ENCODE assay signal across 23 cellular contexts in genomic region chr12:3148366-3149000, GRCh38.
A peak's percentile ranks its signal among the peaks of the same experiment; 100 is the strongest.
DNase-seq lines count a peak whose midpoint lies in the region; ATAC-seq and TF ChIP-seq lines count a peak whose summit lies in the region.
"Had no signal": no experiment of that assay in that cellular context is flagged by ENCODE, and none has a peak within 500 bp of the region (broad histone marks: within the 10 kb centered on the region; RNA-seq: fewer than 3 reads in every experiment).

No MANE protein-coding gene starts in this region.

- H4K20me1 ChIP-seq in osteoblast (ENCODE audit: insufficient read depth, low read length) = peaks cover 28% of the 10 kb centered on the region

- 41 to 42% methylated on average over 16 of the region's 16 CpGs for WGBS in heart right ventricle, 2 donors
- WGBS in upper lobe of left lung, 2 donors = 72 to 78% methylated on average over 9 to 13 of the region's 16 CpGs

- H3K36me3 ChIP-seq in SJCRH30 = no peaks in the 10 kb centered on the region
- H3K36me3 ChIP-seq in heart right ventricle = no peaks in the 10 kb centered on the region
- no peaks in the 10 kb centered on the region for H3K36me3 ChIP-seq in osteoblast (ENCODE audit: insufficient read depth, low read length)
- no peaks in the 10 kb centered on the region for H3K36me3 ChIP-seq in upper lobe of left lung

- peak in 7 of 8 donors; percentile 8 to 53 (median 43) for ATAC-seq in heart right ventricle
- ATAC-seq in upper lobe of left lung (ENCODE audit: low FRiP score in 2 of 2) = peak; percentile 33 to 35
- ATAC-seq in HG03175 (IDR thresholded peaks at IDR 0.05; ENCODE audit: unreplicated experiment) = no peak
- ATAC-seq in GM18520 (IDR thresholded peaks at IDR 0.05; ENCODE audit: unreplicated experiment) = no peak
- ATAC-seq: activated T-cell treated with anti-CD3 and anti-CD28 coated beads, Interleukin-2, amount 50 U/mL, for 72 hours; SK-N-SH treated with all-trans-retinoic acid at 6 μM for 48 hours had no signal

- no peak for TF ChIP-seq EP300 in upper lobe of left lung (IDR thresholded peaks at IDR 0.05)

- no peaks in the 10 kb centered on the region for H3K27me3 ChIP-seq in SJCRH30
- no peaks in the 10 kb centered on the region for H3K27me3 ChIP-seq in heart right ventricle
- peaks cover 7% of the 10 kb centered on the region for H3K27me3 ChIP-seq in osteoblast (ENCODE audit: insufficient read depth, low read length)
- H3K27me3 ChIP-seq in upper lobe of left lung = no peaks in the 10 kb centered on the region

- peak; percentile 98 to 99 for DNase-seq in SJCRH30
- peak; percentile 63 to 66 for DNase-seq in heart right ventricle
- peak; percentile 57 for DNase-seq in osteoblast (ENCODE audit: insufficient read length, low spot score, missing footprints)
- DNase-seq in upper lobe of left lung = peak in 1 of 2 donors; percentile 56
- no peak for DNase-seq in NCI-H774 (lab: John Stamatoyannopoulos, UW)
- DNase-seq: activated CD4-positive, alpha-beta T cell treated with anti-CD3 and anti-CD28 coated beads for 48 hours; activated naive CD4-positive, alpha-beta T cell treated with Interleukin-2 at 50 U/mL for 16 hours; activated T-cell treated with anti-CD3 and anti-CD28 coated beads, Interleukin-2, amount 50 U/mL, for 72 hours; C1 segment of cervical spinal cord; cortex of kidney; DMS79 treated with DMSO at 0.1 percent for 48 hours; GM23248; kidney glomerular epithelial cell; naive B cell; NCI-H1436; NCI-H510A treated with DMSO at 0.1 percent for 48 hours; RPMI8226; stimulated activated CD8-positive, alpha-beta memory T cell treated with anti-CD3 and anti-CD28 coated beads, Interleukin-4, amount 100 ng/mL, for 48 hours had no signal

- no peak overlapping the region for H3K4me2 ChIP-seq in osteoblast (ENCODE audit: insufficient read depth, low read length)
- H3K4me2 ChIP-seq: KMS-11 had no signal

- H2AFZ ChIP-seq in osteoblast (ENCODE audit: low read length) = no peak overlapping the region
- H2AFZ ChIP-seq: GM23248 had no signal

- TF ChIP-seq POLR2A in upper lobe of left lung (IDR thresholded peaks at IDR 0.05) = no peak

- H3K4me1 ChIP-seq in SJCRH30 (peaks cover 69% of the 10 kb centered on the region), heart right ventricle (peaks cover 46 to 86% (median 72%) of the 10 kb centered on the region in 9 donors), osteoblast (ENCODE audit: insufficient read depth, low read length) (peaks cover 22% of the 10 kb centered on the region), upper lobe of left lung (peaks cover 44 to 70% (median 66%) of the 10 kb centered on the region in 4 donors)

- intact Hi-C loops in heart right ventricle (cut with DNase I) = no loop called here

- H3K9me3 ChIP-seq in SJCRH30 (replicated peaks) (no peaks in the 10 kb centered on the region), heart right ventricle (peaks cover 0 to 4% (median 0%) of the 10 kb centered on the region in 11 donors), osteoblast (ENCODE audit: low read depth, low read length) (no peaks in the 10 kb centered on the region), upper lobe of left lung (no peaks in the 10 kb centered on the region)

- H3K79me2 ChIP-seq in osteoblast (ENCODE audit: insufficient read depth, low read length) = no peaks in the 10 kb centered on the region

- H3K27ac ChIP-seq in SJCRH30 (peak overlapping the region; percentile 96), heart right ventricle (peak overlapping the region in 2 of 10 donors; percentile 11 to 34), osteoblast (ENCODE audit: low read depth, low read length) (no peak overlapping the region), upper lobe of left lung (peak overlapping the region in 1 of 4 donors; percentile 67)
- H3K27ac ChIP-seq: GM23248, KMS-11, VCaP had no signal

- TF ChIP-seq CTCF in heart right ventricle (IDR thresholded peaks at IDR 0.05) (no peak), osteoblast (IDR thresholded peaks at IDR 0.05; ENCODE audit: extremely low read depth, low read depth, low read length) (no peak), upper lobe of left lung (IDR thresholded peaks at IDR 0.05) (no peak)

- peak overlapping the region; percentile 7; the same call in 1 of the 2 replicates for H3K4me3 ChIP-seq in SJCRH30
- H3K4me3 ChIP-seq in heart right ventricle = no peak overlapping the region
- H3K4me3 ChIP-seq in osteoblast (ENCODE audit: insufficient read depth, low read length) = no peak overlapping the region
- no peak overlapping the region for H3K4me3 ChIP-seq in upper lobe of left lung
- H3K4me3 ChIP-seq: GM23248 had no signal

Comparison
In these comparisons a context has a peak if more than half of its experiments do, and no peak if none do; other contexts are left out.
1. ATAC-seq: peak in heart right ventricle (7 of 8) and upper lobe of left lung (2 of 2); none in HG03175 (single experiment) and GM18520 (single experiment).